2 cellular contexts compared by ENCODE assay signal in the genomic region with DNA sequence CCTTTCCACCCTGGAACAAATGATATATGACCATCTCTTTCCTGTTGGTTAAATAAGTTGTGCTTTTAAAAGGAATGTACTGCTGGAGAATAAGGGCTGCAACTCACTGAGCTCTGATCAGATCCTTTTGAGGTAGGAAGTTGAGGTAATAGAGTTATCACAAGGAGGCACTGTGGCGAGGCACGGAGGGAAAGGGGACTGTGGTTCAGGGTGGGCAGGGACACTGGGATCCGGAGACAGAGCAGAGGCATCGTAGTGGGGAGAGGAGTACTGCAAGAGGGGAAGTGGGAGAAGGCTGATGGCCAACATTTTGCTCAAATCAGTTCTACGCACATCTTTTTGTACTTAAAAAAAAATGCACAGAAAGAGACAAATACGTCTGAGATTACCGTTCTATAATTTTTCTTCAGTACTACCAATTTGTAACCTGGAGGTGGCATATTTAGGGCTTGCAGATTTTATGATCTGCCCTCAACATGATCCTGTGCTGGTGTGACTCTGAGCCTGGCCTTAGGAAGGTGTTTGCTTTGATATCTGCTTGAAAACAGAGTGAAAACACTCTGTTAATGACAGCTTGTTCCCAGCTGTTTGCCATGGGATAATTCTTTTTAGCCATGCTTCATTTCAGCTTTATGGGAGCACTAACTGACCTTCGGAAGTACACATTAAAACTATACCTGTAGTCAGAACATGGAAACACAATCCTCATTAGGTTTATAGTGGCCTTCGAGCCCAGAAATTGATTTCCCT.
TF ChIP-seq lines count a peak whose summit lies in the region.

No MANE protein-coding gene starts in this region.

TF ChIP-seq in GM23338, 12 proteins besides CTCF, POLR2A, EP300 and RAD21 (continued from another document):
- TF ChIP-seq EZH2 (IDR thresholded peaks at IDR 0.05; ENCODE audit: low read depth, unreplicated experiment) = no peak
- TF ChIP-seq, protein P1, sequence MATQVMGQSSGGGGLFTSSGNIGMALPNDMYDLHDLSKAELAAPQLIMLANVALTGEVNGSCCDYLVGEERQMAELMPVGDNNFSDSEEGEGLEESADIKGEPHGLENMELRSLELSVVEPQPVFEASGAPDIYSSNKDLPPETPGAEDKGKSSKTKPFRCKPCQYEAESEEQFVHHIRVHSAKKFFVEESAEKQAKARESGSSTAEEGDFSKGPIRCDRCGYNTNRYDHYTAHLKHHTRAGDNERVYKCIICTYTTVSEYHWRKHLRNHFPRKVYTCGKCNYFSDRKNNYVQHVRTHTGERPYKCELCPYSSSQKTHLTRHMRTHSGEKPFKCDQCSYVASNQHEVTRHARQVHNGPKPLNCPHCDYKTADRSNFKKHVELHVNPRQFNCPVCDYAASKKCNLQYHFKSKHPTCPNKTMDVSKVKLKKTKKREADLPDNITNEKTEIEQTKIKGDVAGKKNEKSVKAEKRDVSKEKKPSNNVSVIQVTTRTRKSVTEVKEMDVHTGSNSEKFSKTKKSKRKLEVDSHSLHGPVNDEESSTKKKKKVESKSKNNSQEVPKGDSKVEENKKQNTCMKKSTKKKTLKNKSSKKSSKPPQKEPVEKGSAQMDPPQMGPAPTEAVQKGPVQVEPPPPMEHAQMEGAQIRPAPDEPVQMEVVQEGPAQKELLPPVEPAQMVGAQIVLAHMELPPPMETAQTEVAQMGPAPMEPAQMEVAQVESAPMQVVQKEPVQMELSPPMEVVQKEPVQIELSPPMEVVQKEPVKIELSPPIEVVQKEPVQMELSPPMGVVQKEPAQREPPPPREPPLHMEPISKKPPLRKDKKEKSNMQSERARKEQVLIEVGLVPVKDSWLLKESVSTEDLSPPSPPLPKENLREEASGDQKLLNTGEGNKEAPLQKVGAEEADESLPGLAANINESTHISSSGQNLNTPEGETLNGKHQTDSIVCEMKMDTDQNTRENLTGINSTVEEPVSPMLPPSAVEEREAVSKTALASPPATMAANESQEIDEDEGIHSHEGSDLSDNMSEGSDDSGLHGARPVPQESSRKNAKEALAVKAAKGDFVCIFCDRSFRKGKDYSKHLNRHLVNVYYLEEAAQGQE (IDR thresholded peaks at IDR 0.05; ENCODE audit: unreplicated experiment) = no peak
- TF ChIP-seq NANOG (IDR thresholded peaks at IDR 0.05; ENCODE audit: borderline replicate concordance) = no peak

TF ChIP-seq in H1, 55 proteins besides CTCF, POLR2A, EP300 and RAD21 (continued from another document):
- TF ChIP-seq, protein P2, sequence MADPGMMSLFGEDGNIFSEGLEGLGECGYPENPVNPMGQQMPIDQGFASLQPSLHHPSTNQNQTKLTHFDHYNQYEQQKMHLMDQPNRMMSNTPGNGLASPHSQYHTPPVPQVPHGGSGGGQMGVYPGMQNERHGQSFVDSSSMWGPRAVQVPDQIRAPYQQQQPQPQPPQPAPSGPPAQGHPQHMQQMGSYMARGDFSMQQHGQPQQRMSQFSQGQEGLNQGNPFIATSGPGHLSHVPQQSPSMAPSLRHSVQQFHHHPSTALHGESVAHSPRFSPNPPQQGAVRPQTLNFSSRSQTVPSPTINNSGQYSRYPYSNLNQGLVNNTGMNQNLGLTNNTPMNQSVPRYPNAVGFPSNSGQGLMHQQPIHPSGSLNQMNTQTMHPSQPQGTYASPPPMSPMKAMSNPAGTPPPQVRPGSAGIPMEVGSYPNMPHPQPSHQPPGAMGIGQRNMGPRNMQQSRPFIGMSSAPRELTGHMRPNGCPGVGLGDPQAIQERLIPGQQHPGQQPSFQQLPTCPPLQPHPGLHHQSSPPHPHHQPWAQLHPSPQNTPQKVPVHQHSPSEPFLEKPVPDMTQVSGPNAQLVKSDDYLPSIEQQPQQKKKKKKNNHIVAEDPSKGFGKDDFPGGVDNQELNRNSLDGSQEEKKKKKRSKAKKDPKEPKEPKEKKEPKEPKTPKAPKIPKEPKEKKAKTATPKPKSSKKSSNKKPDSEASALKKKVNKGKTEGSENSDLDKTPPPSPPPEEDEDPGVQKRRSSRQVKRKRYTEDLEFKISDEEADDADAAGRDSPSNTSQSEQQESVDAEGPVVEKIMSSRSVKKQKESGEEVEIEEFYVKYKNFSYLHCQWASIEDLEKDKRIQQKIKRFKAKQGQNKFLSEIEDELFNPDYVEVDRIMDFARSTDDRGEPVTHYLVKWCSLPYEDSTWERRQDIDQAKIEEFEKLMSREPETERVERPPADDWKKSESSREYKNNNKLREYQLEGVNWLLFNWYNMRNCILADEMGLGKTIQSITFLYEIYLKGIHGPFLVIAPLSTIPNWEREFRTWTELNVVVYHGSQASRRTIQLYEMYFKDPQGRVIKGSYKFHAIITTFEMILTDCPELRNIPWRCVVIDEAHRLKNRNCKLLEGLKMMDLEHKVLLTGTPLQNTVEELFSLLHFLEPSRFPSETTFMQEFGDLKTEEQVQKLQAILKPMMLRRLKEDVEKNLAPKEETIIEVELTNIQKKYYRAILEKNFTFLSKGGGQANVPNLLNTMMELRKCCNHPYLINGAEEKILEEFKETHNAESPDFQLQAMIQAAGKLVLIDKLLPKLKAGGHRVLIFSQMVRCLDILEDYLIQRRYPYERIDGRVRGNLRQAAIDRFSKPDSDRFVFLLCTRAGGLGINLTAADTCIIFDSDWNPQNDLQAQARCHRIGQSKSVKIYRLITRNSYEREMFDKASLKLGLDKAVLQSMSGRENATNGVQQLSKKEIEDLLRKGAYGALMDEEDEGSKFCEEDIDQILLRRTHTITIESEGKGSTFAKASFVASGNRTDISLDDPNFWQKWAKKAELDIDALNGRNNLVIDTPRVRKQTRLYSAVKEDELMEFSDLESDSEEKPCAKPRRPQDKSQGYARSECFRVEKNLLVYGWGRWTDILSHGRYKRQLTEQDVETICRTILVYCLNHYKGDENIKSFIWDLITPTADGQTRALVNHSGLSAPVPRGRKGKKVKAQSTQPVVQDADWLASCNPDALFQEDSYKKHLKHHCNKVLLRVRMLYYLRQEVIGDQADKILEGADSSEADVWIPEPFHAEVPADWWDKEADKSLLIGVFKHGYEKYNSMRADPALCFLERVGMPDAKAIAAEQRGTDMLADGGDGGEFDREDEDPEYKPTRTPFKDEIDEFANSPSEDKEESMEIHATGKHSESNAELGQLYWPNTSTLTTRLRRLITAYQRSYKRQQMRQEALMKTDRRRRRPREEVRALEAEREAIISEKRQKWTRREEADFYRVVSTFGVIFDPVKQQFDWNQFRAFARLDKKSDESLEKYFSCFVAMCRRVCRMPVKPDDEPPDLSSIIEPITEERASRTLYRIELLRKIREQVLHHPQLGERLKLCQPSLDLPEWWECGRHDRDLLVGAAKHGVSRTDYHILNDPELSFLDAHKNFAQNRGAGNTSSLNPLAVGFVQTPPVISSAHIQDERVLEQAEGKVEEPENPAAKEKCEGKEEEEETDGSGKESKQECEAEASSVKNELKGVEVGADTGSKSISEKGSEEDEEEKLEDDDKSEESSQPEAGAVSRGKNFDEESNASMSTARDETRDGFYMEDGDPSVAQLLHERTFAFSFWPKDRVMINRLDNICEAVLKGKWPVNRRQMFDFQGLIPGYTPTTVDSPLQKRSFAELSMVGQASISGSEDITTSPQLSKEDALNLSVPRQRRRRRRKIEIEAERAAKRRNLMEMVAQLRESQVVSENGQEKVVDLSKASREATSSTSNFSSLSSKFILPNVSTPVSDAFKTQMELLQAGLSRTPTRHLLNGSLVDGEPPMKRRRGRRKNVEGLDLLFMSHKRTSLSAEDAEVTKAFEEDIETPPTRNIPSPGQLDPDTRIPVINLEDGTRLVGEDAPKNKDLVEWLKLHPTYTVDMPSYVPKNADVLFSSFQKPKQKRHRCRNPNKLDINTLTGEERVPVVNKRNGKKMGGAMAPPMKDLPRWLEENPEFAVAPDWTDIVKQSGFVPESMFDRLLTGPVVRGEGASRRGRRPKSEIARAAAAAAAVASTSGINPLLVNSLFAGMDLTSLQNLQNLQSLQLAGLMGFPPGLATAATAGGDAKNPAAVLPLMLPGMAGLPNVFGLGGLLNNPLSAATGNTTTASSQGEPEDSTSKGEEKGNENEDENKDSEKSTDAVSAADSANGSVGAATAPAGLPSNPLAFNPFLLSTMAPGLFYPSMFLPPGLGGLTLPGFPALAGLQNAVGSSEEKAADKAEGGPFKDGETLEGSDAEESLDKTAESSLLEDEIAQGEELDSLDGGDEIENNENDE (IDR thresholded peaks at IDR 0.05; ENCODE audit: insufficient replicate concordance, low read length) = no peak
- TF ChIP-seq SP2 (IDR thresholded peaks at IDR 0.05; ENCODE audit: low read length) = no peak
- TF ChIP-seq CHD2 (IDR thresholded peaks at IDR 0.05; ENCODE audit: low read length) = no peak
- TF ChIP-seq POLR2AphosphoS5 (IDR thresholded peaks at IDR 0.05; ENCODE audit: low read depth, low read length) = no peak
- no peak for TF ChIP-seq ASH2L (IDR thresholded peaks at IDR 0.05; ENCODE audit: low read length)
- TF ChIP-seq CBX8 (IDR thresholded peaks at IDR 0.05; ENCODE audit: borderline replicate concordance, low read depth, low read length) = no peak
- no peak for TF ChIP-seq CBX5 (IDR thresholded peaks at IDR 0.05; ENCODE audit: low read depth, low read length)
- TF ChIP-seq BACH1 (IDR thresholded peaks at IDR 0.05; ENCODE audit: low read length) = no peak
- TF ChIP-seq, protein P3, sequence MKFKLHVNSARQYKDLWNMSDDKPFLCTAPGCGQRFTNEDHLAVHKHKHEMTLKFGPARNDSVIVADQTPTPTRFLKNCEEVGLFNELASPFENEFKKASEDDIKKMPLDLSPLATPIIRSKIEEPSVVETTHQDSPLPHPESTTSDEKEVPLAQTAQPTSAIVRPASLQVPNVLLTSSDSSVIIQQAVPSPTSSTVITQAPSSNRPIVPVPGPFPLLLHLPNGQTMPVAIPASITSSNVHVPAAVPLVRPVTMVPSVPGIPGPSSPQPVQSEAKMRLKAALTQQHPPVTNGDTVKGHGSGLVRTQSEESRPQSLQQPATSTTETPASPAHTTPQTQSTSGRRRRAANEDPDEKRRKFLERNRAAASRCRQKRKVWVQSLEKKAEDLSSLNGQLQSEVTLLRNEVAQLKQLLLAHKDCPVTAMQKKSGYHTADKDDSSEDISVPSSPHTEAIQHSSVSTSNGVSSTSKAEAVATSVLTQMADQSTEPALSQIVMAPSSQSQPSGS (IDR thresholded peaks at IDR 0.05; ENCODE audit: low read length) = no peak
- no peak for TF ChIP-seq EGR1 (IDR thresholded peaks at IDR 0.05; ENCODE audit: borderline replicate concordance, low read depth, low read length)
- no peak for TF ChIP-seq TAF7 (optimal IDR thresholded peaks at IDR 0.05; ENCODE audit: borderline replicate concordance, low read depth, low read length)
- TF ChIP-seq TEAD4 (IDR thresholded peaks at IDR 0.05; ENCODE audit: low read depth, low read length) = no peak
TF ChIP-seq in H1: peak in this region for 0.
